8 cellular contexts compared by ENCODE assay signal in the genomic region with DNA sequence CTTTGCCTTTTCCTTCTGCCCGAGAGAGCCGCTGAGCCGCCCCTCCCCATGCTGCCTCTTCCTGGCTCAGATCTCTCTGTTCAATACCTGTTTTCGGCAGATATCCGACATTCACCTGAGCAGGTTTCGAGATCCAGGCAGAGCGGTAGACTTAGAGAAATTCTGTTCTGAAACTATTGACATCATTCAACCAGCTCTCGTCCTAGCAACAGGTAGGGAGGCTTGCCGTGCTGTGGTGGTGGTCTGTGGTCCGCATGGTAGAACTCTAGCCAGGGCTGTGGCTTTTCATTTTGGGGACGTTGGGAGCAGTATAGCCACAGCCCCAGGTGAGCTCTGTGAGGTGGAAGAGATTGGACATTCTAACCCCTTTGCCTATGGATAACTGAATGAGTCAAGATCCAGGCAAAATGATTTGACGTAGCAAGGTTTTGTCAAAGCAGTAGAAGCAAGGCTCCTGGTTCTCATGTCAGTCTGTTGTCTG. TPM values are rescaled to one million over a fixed set of nuclear protein-coding genes. Genes with fewer than 3 reads are reported as not detected.
DNase-seq lines count a peak whose midpoint lies in the region; ATAC-seq, FAIRE-seq and TF ChIP-seq lines count a peak whose summit lies in the region.

No MANE protein-coding gene starts in this region.

- H3K36me3 Mint-ChIP-seq in activated T-cell treated with anti-CD3 and anti-CD28 coated beads, Interleukin-2, amount 50 U/mL, for 24 hours (ENCODE audit: low read depth), result peaks cover 42% of the 10 kb centered on the region
- peaks cover 15% of the 10 kb centered on the region for H3K36me3 Mint-ChIP-seq in type B pancreatic cell

- H3K27me3 ChIP-seq in MM.1S (replicated peaks; ENCODE audit: insufficient read depth, low read length), result no peaks in the 10 kb centered on the region
- H3K27me3 ChIP-seq in bronchial epithelial cell (ENCODE audit: control insufficient read depth, insufficient read depth, low read length), result no peaks in the 10 kb centered on the region
- no peaks in the 10 kb centered on the region for H3K27me3 ChIP-seq in lung (ENCODE audit: control insufficient read depth, insufficient read depth)

- no peak for DNase-seq in activated T-cell treated with anti-CD3 and anti-CD28 coated beads, Interleukin-2, amount 50 U/mL, for 24 hours
- DNase-seq in activated T-cell treated with anti-CD3 and anti-CD28 coated beads, Interleukin-2, amount 50 U/mL, for 1 hour, result no peak
- DNase-seq in MM.1S (peak; percentile 47), bronchial epithelial cell (ENCODE audit: low read depth) (peak; percentile 17), lung (ENCODE audit: low spot score) (no peak), type B pancreatic cell (ENCODE audit: extremely low spot score, unreplicated experiment) (no peak), HUDEP-2 (lab: John Stamatoyannopoulos, UW; ENCODE audit: unreplicated experiment in 76 of 76) (no peak)

- 13 to 14% methylated on average over 12 of the region's 12 CpGs for WGBS in lung, 2 donors

- H3K4me1 Mint-ChIP-seq in activated T-cell treated with anti-CD3 and anti-CD28 coated beads, Interleukin-2, amount 50 U/mL, for 24 hours (ENCODE audit: low read depth), result peaks cover 28% of the 10 kb centered on the region
- peaks cover 3% of the 10 kb centered on the region for H3K4me1 Mint-ChIP-seq in type B pancreatic cell (ENCODE audit: unreplicated experiment)

- FAIRE-seq in bronchial epithelial cell (lab: Jason Lieb, UNC), result no peak

- no peaks in the 10 kb centered on the region for H4K20me1 ChIP-seq in MM.1S (ENCODE audit: insufficient read depth, low read length)

- H3K27me3 Mint-ChIP-seq in activated T-cell treated with anti-CD3 and anti-CD28 coated beads, Interleukin-2, amount 50 U/mL, for 24 hours, result no peaks in the 10 kb centered on the region
- peaks cover 12% of the 10 kb centered on the region for H3K27me3 Mint-ChIP-seq in type B pancreatic cell

- no peaks in the 10 kb centered on the region for H3K9me3 Mint-ChIP-seq in activated T-cell treated with anti-CD3 and anti-CD28 coated beads, Interleukin-2, amount 50 U/mL, for 24 hours
- peaks cover 5% of the 10 kb centered on the region for H3K9me3 Mint-ChIP-seq in type B pancreatic cell

- peak overlapping the region; percentile 86 for H3K27ac Mint-ChIP-seq in activated T-cell treated with anti-CD3 and anti-CD28 coated beads, Interleukin-2, amount 50 U/mL, for 24 hours
- peak overlapping the region; percentile 92 for H3K27ac Mint-ChIP-seq in type B pancreatic cell

- H3K9ac ChIP-seq in MM.1S (ENCODE audit: low read length), result peak overlapping the region; percentile 89

- peaks cover 47% of the 10 kb centered on the region for H3K79me2 ChIP-seq in MM.1S (ENCODE audit: low read length)

- H3K27ac ChIP-seq in MM.1S (ENCODE audit: low read length) (peak overlapping the region; percentile 84), lung (ENCODE audit: low read depth in 1 of 2, low read length in 1 of 2) (peak overlapping the region; percentile 86 to 93)

- TF ChIP-seq CTCF in MM.1S (IDR thresholded peaks at IDR 0.05; ENCODE audit: low read length), result no peak
- no peak for TF ChIP-seq CTCF in bronchial epithelial cell (IDR thresholded peaks at IDR 0.05; ENCODE audit: insufficient read depth, low read length, severe bottlenecking)
- TF ChIP-seq CTCF in lung (IDR thresholded peaks at IDR 0.05; ENCODE audit: control extremely low read depth, extremely low read depth), result no peak
- no peak for TF ChIP-seq CTCF in type B pancreatic cell (conservative IDR thresholded peaks at IDR 0.05)

- no peaks in the 10 kb centered on the region for H3K9me2 ChIP-seq in MM.1S (replicated peaks; ENCODE audit: insufficient read depth, low read length)

- H3K9me3 ChIP-seq in MM.1S (replicated peaks; ENCODE audit: insufficient read depth, low read length), result no peaks in the 10 kb centered on the region
- H3K9me3 ChIP-seq in lung (ENCODE audit: control insufficient read depth in 2 of 2, insufficient read depth in 1 of 2, low read length in 1 of 2), result no peaks in the 10 kb centered on the region

- peak overlapping the region; percentile 98 for H2AFZ ChIP-seq in MM.1S (ENCODE audit: low read length)

- peak overlapping the region; percentile 86 for H3K4me3 Mint-ChIP-seq in activated T-cell treated with anti-CD3 and anti-CD28 coated beads, Interleukin-2, amount 50 U/mL, for 24 hours
- peak overlapping the region; percentile 92 for H3K4me3 Mint-ChIP-seq in type B pancreatic cell

- no peak for ATAC-seq in lung (ENCODE audit: insufficient read depth, low FRiP score)
- ATAC-seq in HG02763 (IDR thresholded peaks at IDR 0.05; ENCODE audit: unreplicated experiment), result no peak

- peak overlapping the region; percentile 77 for H3K4me2 ChIP-seq in MM.1S (ENCODE audit: low read depth, low read length)

- peaks cover 13% of the 10 kb centered on the region; the same call in 1 of the 2 replicates for H3K36me3 ChIP-seq in MM.1S (replicated peaks; ENCODE audit: insufficient read depth, low read length)
- no peaks in the 10 kb centered on the region for H3K36me3 ChIP-seq in bronchial epithelial cell (ENCODE audit: control insufficient read depth, insufficient read depth, low read length)
- H3K36me3 ChIP-seq in lung (ENCODE audit: control insufficient read depth in 2 of 2, insufficient read depth in 2 of 2, low read length in 2 of 2), result peaks cover 0 to 11% of the 10 kb centered on the region in 2 donors

- H3K4me3 ChIP-seq in MM.1S (ENCODE audit: low read length) (peak overlapping the region; percentile 66), bronchial epithelial cell (ENCODE audit: low read depth, low read length) (peak overlapping the region; percentile 75), lung (peak overlapping the region; percentile 79)

- peaks cover 14% of the 10 kb centered on the region for H3F3A ChIP-seq in MM.1S (ENCODE audit: insufficient read depth, low read length)

- peaks cover 8% of the 10 kb centered on the region; the same call in 1 of the 2 replicates for H3K4me1 ChIP-seq in MM.1S (ENCODE audit: low read length)
- H3K4me1 ChIP-seq in lung (ENCODE audit: control insufficient read depth in 2 of 2, insufficient read depth in 2 of 2, low read length in 2 of 2), result peaks cover 4 to 7% of the 10 kb centered on the region in 2 donors

RNA-seq across cellular contexts. Expression of a gene that starts 0.8 kb away (rescaled TPM):
- total RNA-seq in bronchial epithelial cell (22.5 and 26.1 TPM in 2 replicates), lung (10 to 100 TPM; 25.0 to 25.7 TPM), type B pancreatic cell (ENCODE audit: low replicate concordance) (11.5 and 22.1 TPM in 2 replicates)
- polyA plus RNA-seq in lung, result 10 to 100 TPM; 15.1 to 18.2 TPM

RNA-seq across cellular contexts. Expression of a gene that starts 28.4 kb away (rescaled TPM):
- total RNA-seq in bronchial epithelial cell, result 15.9 and 18.4 TPM in 2 replicates
- 10 to 100 TPM; 25.9 to 70.3 TPM for total RNA-seq in lung
- polyA plus RNA-seq in lung, result 1 to 10 TPM; 5.7 to 8.6 TPM
- total RNA-seq in type B pancreatic cell (ENCODE audit: low replicate concordance), result 21.1 and 28.3 TPM in 2 replicates

RNA-seq across cellular contexts. Expression of a gene that starts 51.0 kb away (rescaled TPM):
- total RNA-seq in bronchial epithelial cell (26.6 and 39.0 TPM in 2 replicates), lung (10 to 100 TPM; 50.6 to 68.6 TPM), type B pancreatic cell (ENCODE audit: low replicate concordance) (28.2 and 41.5 TPM in 2 replicates)
- 10 to 100 TPM; 29.8 to 73.4 TPM for polyA plus RNA-seq in lung

Comparison
In these comparisons a context has a peak if more than half of its experiments do, and no peak if none do; other contexts are left out.
1. DNase-seq: peak in MM.1S (single experiment) and bronchial epithelial cell (single experiment); none in activated T-cell treated with anti-CD3 and anti-CD28 coated beads, Interleukin-2, amount 50 U/mL, for 24 hours (single experiment), activated T-cell treated with anti-CD3 and anti-CD28 coated beads, Interleukin-2, amount 50 U/mL, for 1 hour (single experiment), lung (single experiment), type B pancreatic cell (single experiment) and HUDEP-2 (0 of 76).
2. Peak in every context shown above with its lines, with median percentiles within 50 percentile points of each other: H3K4me3 ChIP-seq.